33 cellular contexts compared by ENCODE assay signal in genomic region chr7:49714182-49714581, GRCh38. TPM values are rescaled to one million over a fixed set of nuclear protein-coding genes. Genes with fewer than 3 reads are reported as not detected.
"Had no signal": no experiment of that assay in that cellular context is flagged by ENCODE, and none has a peak within 500 bp of the region (broad histone marks: within the 10 kb centered on the region; RNA-seq: fewer than 3 reads in every experiment).

No MANE protein-coding gene starts in this region.

- H3K9me3 ChIP-seq: sigmoid colon, thyroid gland, upper lobe of left lung had no signal

- H3K36me3 ChIP-seq: sigmoid colon, thyroid gland, upper lobe of left lung, WERI-Rb-1 had no signal

- ATAC-seq: activated CD4-positive, CD25-positive, alpha-beta regulatory T cell treated with anti-CD3 and anti-CD28 coated beads, Interleukin-2, amount 50 U/mL, for 24 hours; effector memory CD8-positive, alpha-beta T cell; left lobe of liver; natural killer cell treated with Interleukin-12 subunit alpha and Interleukin-12 subunit beta and Interleukin-15 and Interleukin-18, amount 100 ng/mL, for 72 hours; stimulated activated memory B cell treated with anti-CD40 and anti-IgM and Interleukin-4, amounts not matched to agents 10 μg/mL and 1 μg/mL and 100 μg/mL, for 72 hours; stimulated activated naive CD8-positive, alpha-beta T cell treated with anti-CD3 and anti-CD28 coated beads, Interleukin-15, amount 100 ng/mL, for 72 hours; T-helper 17 cell had no signal

- H3K4me3 ChIP-seq: lung, sigmoid colon, thyroid gland, upper lobe of left lung had no signal

- H3K27me3 ChIP-seq: sigmoid colon, thyroid gland, upper lobe of left lung had no signal

- DNase-seq: activated CD4-positive, alpha-beta T cell treated with anti-CD3 and anti-CD28 coated beads for 48 hours; activated CD4-positive, alpha-beta T cell treated with anti-CD3 and anti-CD28 coated beads, Interleukin-2, amount 50 U/mL, for 48 hours; activated CD8-positive, alpha-beta memory T cell treated with anti-CD3 and anti-CD28 coated beads for 24 hours; activated effector memory CD4-positive, alpha-beta T cell treated with Interleukin-2 at 50 U/mL for 16 hours; activated naive CD4-positive, alpha-beta T cell treated with Interleukin-2 at 50 U/mL for 16 hours; aorta; caudate nucleus; cortex of kidney; effector memory CD8-positive, alpha-beta T cell; erythroblast; foreskin fibroblast; head of caudate nucleus; mesendoderm; sigmoid colon; small intestine; stimulated activated CD4-positive, alpha-beta T cell treated with anti-CD3 and anti-CD28 coated beads, Interleukin-1b, Interleukin-23, amount 100 ng/mL, for 48 hours; stimulated activated CD4-positive, alpha-beta T cell treated with anti-CD3 and anti-CD28 coated beads, Interleukin-4, amount 100 ng/mL, for 4 hours; stimulated activated CD8-positive, alpha-beta memory T cell treated with anti-CD3 and anti-CD28 coated beads, Interleukin-4, amount 100 ng/mL, for 48 hours; stimulated activated naive CD8-positive, alpha-beta T cell treated with anti-CD3 and anti-CD28 coated beads, Interleukin-15, amount 100 ng/mL, for 72 hours; substantia nigra; T-helper 17 cell; T1000; upper lobe of left lung; WERI-Rb-1 had no signal

- H3K27ac ChIP-seq: sigmoid colon, thyroid gland, upper lobe of left lung, WERI-Rb-1 had no signal

- H3K4me1 ChIP-seq: sigmoid colon, upper lobe of left lung had no signal

RNA-seq across cellular contexts. Expression of gene VWC2, which starts 59.3 kb away (rescaled TPM):
- total RNA-seq: aorta; chondrocyte; left lobe of liver; mononuclear cell; natural killer cell treated with Interleukin-12 subunit alpha and Interleukin-12 subunit beta and Interleukin-15 and Interleukin-18, amount 100 ng/mL, for 72 hours; renal cortical epithelial cell; T-helper 17 cell had no signal
